In genomic region chr6:4320860-4321259, GRCh38 we compare ENCODE assay signal across 1 cellular context.
TF ChIP-seq lines count a peak whose summit lies in the region.

No MANE protein-coding gene starts in this region.

TF ChIP-seq in SK-N-SH, 30 proteins besides CTCF, POLR2A, EP300 and RAD21 (continued from another document):
- TF ChIP-seq JUND (IDR thresholded peaks at IDR 0.05) (peak; percentile 72), MEF2A (IDR thresholded peaks at IDR 0.05; ENCODE audit: borderline replicate concordance, low read depth) (peak; percentile 37; the same call in 1 of the 2 replicates), POLR2AphosphoS5 (IDR thresholded peaks at IDR 0.05; ENCODE audit: low read depth, low read length) (peak; percentile 50; the same call in 1 of the 2 replicates)
